8 cellular contexts compared by ENCODE assay signal in the genomic region with DNA sequence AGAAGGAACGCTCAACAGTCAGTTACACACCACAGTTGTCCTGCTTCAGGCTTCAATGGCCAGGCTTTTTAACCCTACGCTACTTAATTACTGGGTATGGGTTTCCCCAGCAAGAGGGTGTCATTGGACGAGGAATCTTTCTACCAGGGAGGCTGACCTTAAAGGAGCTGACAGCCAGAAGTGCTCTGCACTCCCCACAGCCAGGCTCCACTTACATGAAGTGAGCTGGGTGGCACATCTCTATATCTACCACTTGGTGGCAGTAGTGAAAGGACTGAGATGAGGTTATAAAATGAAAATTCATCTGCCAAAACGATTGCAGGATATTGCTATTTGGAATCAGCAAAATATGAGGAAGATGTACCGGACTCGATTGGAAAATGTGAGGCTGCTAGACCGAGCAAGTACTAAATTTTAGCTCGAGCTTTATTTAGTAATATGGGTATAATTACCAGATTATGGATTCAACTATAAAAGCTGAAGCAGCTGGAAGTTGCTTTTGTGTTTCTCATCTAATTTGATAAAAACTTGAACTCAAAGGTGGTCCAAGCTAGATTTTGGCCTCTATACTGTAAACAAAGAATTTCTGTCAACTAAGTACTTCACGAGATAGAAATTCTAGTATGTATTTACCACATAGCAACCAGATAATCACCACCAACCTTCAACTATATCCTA. TPM values are rescaled to one million over a fixed set of nuclear protein-coding genes. Genes with fewer than 3 reads are reported as not detected.
DNase-seq lines count a peak whose midpoint lies in the region; ATAC-seq and TF ChIP-seq lines count a peak whose summit lies in the region.

No MANE protein-coding gene starts in this region.

- H3K27me3 Mint-ChIP-seq in natural killer cell treated with Interleukin-12 subunit alpha and Interleukin-12 subunit beta and Interleukin-15 and Interleukin-18, amount 100 ng/mL, for 72 hours: peaks cover 5 to 25% of the 10 kb centered on the region in 2 donors

- peak overlapping the region; percentile 32 for H3K4me2 ChIP-seq in fibroblast of lung (ENCODE audit: extremely low read depth, insufficient read depth, low read length)

- no peaks in the 10 kb centered on the region for H3K9me3 ChIP-seq in fibroblast of lung (ENCODE audit: control insufficient read depth, insufficient read depth, low read depth, low read length)

- no peak overlapping the region for H3K4me3 ChIP-seq in fibroblast of lung (replicated peaks in 1 of 4; ENCODE audit: control extremely low read depth in 1 of 4, insufficient read depth in 1 of 4, low read depth in 3 of 4, low read length in 4 of 4)

- no peaks in the 10 kb centered on the region for H3K36me3 ChIP-seq in fibroblast of lung (ENCODE audit: control insufficient read depth, insufficient read depth, low read length)

- DNase-seq in NCI-H146 treated with DMSO at 0.1 percent for 48 hours (lab: John Stamatoyannopoulos, UW; ENCODE audit: unreplicated experiment) (peak; percentile 2), fibroblast of lung (ENCODE audit: low read depth in 2 of 2) (peak; percentile 55 to 82), cortex of kidney (lab: John Stamatoyannopoulos, UW) (no peak)
- peak; percentile 7 to 20 for DNase-seq in activated CD4-positive, alpha-beta T cell treated with anti-CD3 and anti-CD28 coated beads, Interleukin-2, amount 50 U/mL, for 48 hours
- DNase-seq in natural killer cell treated with Interleukin-12 subunit alpha and Interleukin-12 subunit beta and Interleukin-15 and Interleukin-18, amount 100 ng/mL, for 72 hours (ENCODE audit: low spot score): no peak

- peak; percentile 88 for TF ChIP-seq CTCF in C4-2B (conservative IDR thresholded peaks at IDR 0.05)
- peak; percentile 76 to 83 for TF ChIP-seq CTCF in fibroblast of lung (conservative IDR thresholded peaks at IDR 0.05 in 1 of 2, IDR thresholded peaks at IDR 0.05 in 1 of 2; ENCODE audit: low read depth in 1 of 2, low read length in 2 of 2)

- no peaks in the 10 kb centered on the region for H3K79me2 ChIP-seq in fibroblast of lung (ENCODE audit: control insufficient read depth, insufficient read depth, low read length)

- peak overlapping the region; percentile 50 for H2AFZ ChIP-seq in fibroblast of lung (ENCODE audit: low read length)

- H3K4me1 ChIP-seq in fibroblast of lung (ENCODE audit: control insufficient read depth, extremely low read depth, insufficient read depth, low read length): peaks cover 12% of the 10 kb centered on the region

- peak; percentile 96 for ATAC-seq in GM18511 (IDR thresholded peaks at IDR 0.05; ENCODE audit: unreplicated experiment)
- ATAC-seq in HG02885 (IDR thresholded peaks at IDR 0.05; ENCODE audit: poor library complexity, unreplicated experiment): peak; percentile 96
- peak; percentile 70 for ATAC-seq in natural killer cell treated with Interleukin-12 subunit alpha and Interleukin-12 subunit beta and Interleukin-15 and Interleukin-18, amount 100 ng/mL, for 72 hours

- H3K27ac ChIP-seq in C4-2B (no peak overlapping the region), fibroblast of lung (ENCODE audit: insufficient read depth, low read length) (no peak overlapping the region)

- H3K4me3 Mint-ChIP-seq in natural killer cell treated with Interleukin-12 subunit alpha and Interleukin-12 subunit beta and Interleukin-15 and Interleukin-18, amount 100 ng/mL, for 72 hours: no peak overlapping the region

- no peaks in the 10 kb centered on the region for H3K27me3 ChIP-seq in fibroblast of lung (ENCODE audit: control insufficient read depth, insufficient read depth, low read length)

- H3K4me1 Mint-ChIP-seq in natural killer cell treated with Interleukin-12 subunit alpha and Interleukin-12 subunit beta and Interleukin-15 and Interleukin-18, amount 100 ng/mL, for 72 hours (ENCODE audit: low read depth in 2 of 2): no peaks in the 10 kb centered on the region

- H4K20me1 ChIP-seq in fibroblast of lung (ENCODE audit: control insufficient read depth, extremely low read depth, insufficient read depth, low read length): no peaks in the 10 kb centered on the region

- no peak overlapping the region for H3K27ac Mint-ChIP-seq in natural killer cell treated with Interleukin-12 subunit alpha and Interleukin-12 subunit beta and Interleukin-15 and Interleukin-18, amount 100 ng/mL, for 72 hours

- H3K9me3 Mint-ChIP-seq in natural killer cell treated with Interleukin-12 subunit alpha and Interleukin-12 subunit beta and Interleukin-15 and Interleukin-18, amount 100 ng/mL, for 72 hours: no peaks in the 10 kb centered on the region

- no peak overlapping the region for H3K9ac ChIP-seq in fibroblast of lung (ENCODE audit: insufficient read depth, low read length)

- H3K36me3 Mint-ChIP-seq in natural killer cell treated with Interleukin-12 subunit alpha and Interleukin-12 subunit beta and Interleukin-15 and Interleukin-18, amount 100 ng/mL, for 72 hours: no peaks in the 10 kb centered on the region

RNA-seq across cellular contexts. Expression of a gene that starts 54.0 kb away (rescaled TPM):
- 1.8 and 6.4 TPM in 2 replicates for total RNA-seq in fibroblast of lung
- 2.5 and 4.7 TPM in 2 replicates for polyA plus RNA-seq in fibroblast of lung
- 1.8 and 3.0 TPM in 2 replicates for polyA plus RNA-seq in fibroblast of lung (2012)
- polyA minus RNA-seq in fibroblast of lung (ENCODE audit: low replicate concordance): 0.19 and 0.67 TPM in 2 replicates
- 1 to 10 TPM; 1.5 to 2.5 TPM for total RNA-seq in natural killer cell treated with Interleukin-12 subunit alpha and Interleukin-12 subunit beta and Interleukin-15 and Interleukin-18, amount 100 ng/mL, for 72 hours

RNA-seq across cellular contexts. Expression of a gene that starts 55.5 kb away (rescaled TPM):
- 0.17 and 0.77 TPM in 2 replicates for total RNA-seq in fibroblast of lung
- polyA plus RNA-seq in fibroblast of lung: 0.11 and 0.18 TPM in 2 replicates
- polyA plus RNA-seq in fibroblast of lung (2012): 0.08 and 0.26 TPM in 2 replicates
- not detected in 2 replicates for polyA minus RNA-seq in fibroblast of lung (ENCODE audit: low replicate concordance)
- not detected for total RNA-seq in natural killer cell treated with Interleukin-12 subunit alpha and Interleukin-12 subunit beta and Interleukin-15 and Interleukin-18, amount 100 ng/mL, for 72 hours

Comparison
In these comparisons a context has a peak if more than half of its experiments do, and no peak if none do; other contexts are left out.
1. DNase-seq: peak in NCI-H146 treated with DMSO at 0.1 percent for 48 hours (single experiment), activated CD4-positive, alpha-beta T cell treated with anti-CD3 and anti-CD28 coated beads, Interleukin-2, amount 50 U/mL, for 48 hours (2 of 2) and fibroblast of lung (2 of 2); none in natural killer cell treated with Interleukin-12 subunit alpha and Interleukin-12 subunit beta and Interleukin-15 and Interleukin-18, amount 100 ng/mL, for 72 hours (single experiment) and cortex of kidney (single experiment).
2. Peak in every context shown above with its lines, with median percentiles within 50 percentile points of each other: ATAC-seq.